ENCODE assay signal across 8 cellular contexts in the genomic region with DNA sequence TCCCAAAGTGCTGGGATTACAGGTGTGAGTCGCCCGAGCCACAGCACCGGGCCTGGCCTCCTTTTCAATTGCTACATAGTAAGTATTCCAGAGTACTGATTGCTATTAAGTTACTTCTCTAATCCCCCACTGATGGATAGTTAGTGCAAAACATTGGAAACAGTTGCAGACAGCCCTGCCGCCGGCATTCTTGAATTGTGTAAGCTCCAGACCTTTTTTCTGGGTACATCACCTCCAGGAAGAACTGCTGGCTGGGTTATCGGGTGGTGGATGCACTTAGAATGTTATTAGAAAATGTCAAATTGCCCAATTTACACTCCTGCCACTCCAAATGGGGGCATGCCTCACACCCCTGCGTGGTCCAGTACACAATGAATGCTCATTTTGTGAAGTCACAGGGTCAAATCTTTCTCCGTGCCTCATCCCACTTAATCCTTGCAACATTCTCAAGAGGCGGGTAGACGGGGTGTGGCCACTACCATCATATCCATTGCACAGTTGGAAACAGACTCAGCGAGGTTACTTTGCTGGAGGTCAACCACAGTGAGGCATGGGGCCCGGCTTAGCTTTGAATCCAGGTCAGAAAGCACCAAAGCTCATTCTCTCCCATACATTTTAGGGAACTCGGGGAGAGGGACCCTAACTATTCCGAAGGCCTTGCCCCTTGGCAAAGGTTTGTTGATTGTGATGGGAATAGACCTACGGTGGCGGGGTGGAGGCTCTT. TPM values are rescaled to one million over a fixed set of nuclear protein-coding genes. Genes with fewer than 3 reads are reported as not detected.
A peak's percentile ranks its signal among the peaks of the same experiment; 100 is the strongest.
DNase-seq lines count a peak whose midpoint lies in the region; ATAC-seq and TF ChIP-seq lines count a peak whose summit lies in the region.

No MANE protein-coding gene starts in this region.

- H3K27me3 Mint-ChIP-seq in T-helper 2 cell treated with Interferon-gamma antibody and Interleukin-4, amounts not matched to agents 5 μg/mL and 100 μg/mL, for 36 hours (ENCODE audit: low read depth) = no peaks in the 10 kb centered on the region

- H3K36me3 ChIP-seq in gastroesophageal sphincter (no peaks in the 10 kb centered on the region), subcutaneous abdominal adipose tissue (ENCODE audit: control insufficient read depth in 5 of 5, insufficient read depth in 5 of 5, low read length in 5 of 5) (no peaks in the 10 kb centered on the region)

- H3K4me3 ChIP-seq in gastroesophageal sphincter (peak overlapping the region in 1 of 2 donors; percentile 28), subcutaneous abdominal adipose tissue (ENCODE audit: low read depth in 1 of 5, low read length in 5 of 5) (peak overlapping the region; percentile 49 to 79 (median 60))

- H3K27me3 ChIP-seq in gastroesophageal sphincter (no peaks in the 10 kb centered on the region), subcutaneous abdominal adipose tissue (ENCODE audit: control insufficient read depth in 5 of 5, insufficient read depth in 4 of 5, low read length in 5 of 5) (no peaks in the 10 kb centered on the region)

- H3K36me3 Mint-ChIP-seq in T-helper 2 cell treated with Interferon-gamma antibody and Interleukin-4, amounts not matched to agents 5 μg/mL and 100 μg/mL, for 36 hours (ENCODE audit: low read depth) = peaks cover 40% of the 10 kb centered on the region

- H3K27ac ChIP-seq in gastroesophageal sphincter = peak overlapping the region in 3 of 4 donors; percentile 68 to 77 (median 75)
- no peak overlapping the region for H3K27ac ChIP-seq in subcutaneous abdominal adipose tissue (ENCODE audit: low read depth, low read length)

- no peak for TF ChIP-seq EP300 in gastroesophageal sphincter (IDR thresholded peaks at IDR 0.05)

- H3K4me1 ChIP-seq in gastroesophageal sphincter (peaks cover 3 to 41% (median 21%) of the 10 kb centered on the region in 3 donors), subcutaneous abdominal adipose tissue (ENCODE audit: control insufficient read depth in 5 of 5, insufficient read depth in 5 of 5, low read length in 5 of 5) (peaks cover 15 to 43% (median 41%) of the 10 kb centered on the region in 5 donors)

- DNase-seq in T-helper 2 cell treated with Interferon-gamma antibody and Interleukin-4, amounts not matched to agents 5 μg/mL and 100 μg/mL, for 36 hours (ENCODE audit: low spot score) = no peak
- DNase-seq in T-helper 2 cell (no peak), SK-MEL-5 (ENCODE audit: low read depth, low spot score) (peak; percentile 19)

- no peak for TF ChIP-seq CTCF in gastroesophageal sphincter (IDR thresholded peaks at IDR 0.05)

- peak overlapping the region; percentile 87 for H3K4me3 Mint-ChIP-seq in T-helper 2 cell treated with Interferon-gamma antibody and Interleukin-4, amounts not matched to agents 5 μg/mL and 100 μg/mL, for 36 hours

- peak overlapping the region in 2 of 5 donors; percentile 26 to 52 for H3K9ac ChIP-seq in subcutaneous abdominal adipose tissue (ENCODE audit: low read length in 5 of 5)

- H3K9me3 Mint-ChIP-seq in T-helper 2 cell treated with Interferon-gamma antibody and Interleukin-4, amounts not matched to agents 5 μg/mL and 100 μg/mL, for 36 hours = no peaks in the 10 kb centered on the region

- in situ Hi-C loops in SK-MEL-5 (cut with HindIII; ENCODE audit: low pct_unique_long_range_greater_than_20kb, low sequenced_read_pairs) = no loop called here

- TF ChIP-seq POLR2A in gastroesophageal sphincter (IDR thresholded peaks at IDR 0.05) = no peak

- H3K27ac Mint-ChIP-seq in T-helper 2 cell treated with Interferon-gamma antibody and Interleukin-4, amounts not matched to agents 5 μg/mL and 100 μg/mL, for 36 hours = peak overlapping the region; percentile 93

- H3K9me3 ChIP-seq in gastroesophageal sphincter (no peaks in the 10 kb centered on the region), subcutaneous abdominal adipose tissue (ENCODE audit: control insufficient read depth in 5 of 5, low read length in 5 of 5) (no peaks in the 10 kb centered on the region)

- 62 to 75% methylated on average over 4 to 8 of the region's 16 CpGs for WGBS in gastroesophageal sphincter (ENCODE audit: low coverage in 1 of 2), 2 donors

- peaks cover 34% of the 10 kb centered on the region for H3K4me1 Mint-ChIP-seq in T-helper 2 cell treated with Interferon-gamma antibody and Interleukin-4, amounts not matched to agents 5 μg/mL and 100 μg/mL, for 36 hours (ENCODE audit: low read depth)

- ATAC-seq in gastroesophageal sphincter (no peak), GM18498 (IDR thresholded peaks at IDR 0.05; ENCODE audit: unreplicated experiment) (no peak), HG02678 (IDR thresholded peaks at IDR 0.05; ENCODE audit: unreplicated experiment) (no peak), HG02885 (IDR thresholded peaks at IDR 0.05; ENCODE audit: poor library complexity, unreplicated experiment) (no peak)

RNA-seq across cellular contexts. Expression of a gene that starts 1.0 kb away (rescaled TPM):
- total RNA-seq in SK-MEL-5 (2014; rRNA removed; shearing (Covaris generic)) = 3.6 and 6.0 TPM in 2 replicates
- polyA plus RNA-seq in SK-MEL-5 (2015; cell fraction: cytosol; rRNA removed) = 9.8 and 12.8 TPM in 2 replicates
- polyA plus RNA-seq in SK-MEL-5 (2015; cell fraction: nucleus; rRNA removed) = 10.0 and 14.7 TPM in 2 replicates
- 10 to 100 TPM; 29.2 to 43.8 (median 38.7) TPM for total RNA-seq in gastroesophageal sphincter

RNA-seq across cellular contexts. Expression of a gene that starts 58.6 kb away (rescaled TPM):
- 5.3 and 5.7 TPM in 2 replicates for total RNA-seq in SK-MEL-5 (2014; rRNA removed; shearing (Covaris generic))
- 17.3 and 17.6 TPM in 2 replicates for polyA plus RNA-seq in SK-MEL-5 (2015; cell fraction: cytosol; rRNA removed)
- polyA plus RNA-seq in SK-MEL-5 (2015; cell fraction: nucleus; rRNA removed) = 18.1 and 21.5 TPM in 2 replicates
- 1 to 10 TPM in 1 of 4 donors, under 1 TPM in 3; 0.58 to 1.4 (median 0.73) TPM for total RNA-seq in gastroesophageal sphincter
